13 cellular contexts compared by ENCODE assay signal in genomic region chr15:50390549-50391264, GRCh38. TPM values are rescaled to one million over a fixed set of nuclear protein-coding genes. Genes with fewer than 3 reads are reported as not detected.
DNase-seq lines count a peak whose midpoint lies in the region; ATAC-seq and TF ChIP-seq lines count a peak whose summit lies in the region.
"Had no signal": no experiment of that assay in that cellular context is flagged by ENCODE, and none has a peak within 500 bp of the region (broad histone marks: within the 10 kb centered on the region; RNA-seq: fewer than 3 reads in every experiment).

No MANE protein-coding gene starts in this region.

- H3K4me1 Mint-ChIP-seq in endothelial cell (ENCODE audit: unreplicated experiment), result no peaks in the 10 kb centered on the region
- no peaks in the 10 kb centered on the region for H3K4me1 Mint-ChIP-seq in CD8-positive, alpha-beta T cell (ENCODE audit: low read depth)
- H3K4me1 Mint-ChIP-seq: activated CD4-positive, alpha-beta T cell treated with anti-CD3 and anti-CD28 coated beads for 36 hours; H9 had no signal

- no peaks in the 10 kb centered on the region for H3K27me3 ChIP-seq in HL-60 (ENCODE audit: insufficient read depth, poor library complexity, severe bottlenecking)
- no peaks in the 10 kb centered on the region for H3K27me3 ChIP-seq in CD8-positive, alpha-beta T cell (ENCODE audit: insufficient read depth, low read length)
- H3K27me3 ChIP-seq: cardiac muscle cell, testis had no signal

- ATAC-seq in GM21717 (IDR thresholded peaks at IDR 0.05; ENCODE audit: unreplicated experiment), result peak; percentile 76
- ATAC-seq in CD8-positive, alpha-beta T cell, result no peak
- ATAC-seq: activated CD4-positive, alpha-beta T cell treated with anti-CD3 and anti-CD28 coated beads for 36 hours had no signal

- DNase-seq in ELF-1 (ENCODE audit: low read depth, low spot score) (peak; percentile 18), HL-60 (ENCODE audit: low read depth in 1 of 2, low spot score in 1 of 2) (peak; percentile 14 to 35), epithelial cell of prostate (ENCODE audit: low read depth, low spot score) (no peak), endothelial cell (ENCODE audit: low spot score) (no peak), activated gamma-delta T cell (lab: John Stamatoyannopoulos, UW) (no peak)
- DNase-seq in CD8-positive, alpha-beta T cell, result no peak
- no peak for DNase-seq in effector CD8-positive, alpha-beta T cell (lab: John Stamatoyannopoulos, UW)
- DNase-seq: activated CD4-positive, alpha-beta T cell treated with anti-CD3 and anti-CD28 coated beads for 36 hours; C1 segment of cervical spinal cord; H9; testis had no signal

- no peak overlapping the region for H3K27ac Mint-ChIP-seq in endothelial cell (ENCODE audit: unreplicated experiment)
- H3K27ac Mint-ChIP-seq in CD8-positive, alpha-beta T cell, result no peak overlapping the region
- H3K27ac Mint-ChIP-seq: activated CD4-positive, alpha-beta T cell treated with anti-CD3 and anti-CD28 coated beads for 36 hours; H9 had no signal

- H3K4me3 Mint-ChIP-seq in endothelial cell (ENCODE audit: unreplicated experiment), result no peak overlapping the region
- H3K4me3 Mint-ChIP-seq in CD8-positive, alpha-beta T cell, result no peak overlapping the region
- H3K4me3 Mint-ChIP-seq: activated CD4-positive, alpha-beta T cell treated with anti-CD3 and anti-CD28 coated beads for 36 hours; H9 had no signal

- POLR2A ChIA-PET in CD8-positive, alpha-beta T cell (lab: Charles Lee), result no interaction called here

- no peak overlapping the region for H3K4me3 ChIP-seq in HL-60 (replicated peaks; ENCODE audit: insufficient read depth, low read length)
- no peak overlapping the region for H3K4me3 ChIP-seq in CD8-positive, alpha-beta T cell (ENCODE audit: low read depth, low read length)
- H3K4me3 ChIP-seq: cardiac muscle cell, testis had no signal

- CTCF ChIA-PET in CD8-positive, alpha-beta T cell (lab: Charles Lee), result no interaction called here

- H3K27me3 Mint-ChIP-seq in endothelial cell (ENCODE audit: unreplicated experiment), result no peaks in the 10 kb centered on the region
- no peaks in the 10 kb centered on the region for H3K27me3 Mint-ChIP-seq in CD8-positive, alpha-beta T cell (ENCODE audit: low read depth)
- H3K27me3 Mint-ChIP-seq: activated CD4-positive, alpha-beta T cell treated with anti-CD3 and anti-CD28 coated beads for 36 hours had no signal

- H3K4me1 ChIP-seq in CD8-positive, alpha-beta T cell (ENCODE audit: insufficient read depth, low read length), result no peaks in the 10 kb centered on the region
- H3K4me1 ChIP-seq: testis had no signal

- no peak for TF ChIP-seq CTCF in HL-60 (IDR thresholded peaks at IDR 0.05; ENCODE audit: insufficient read depth, low read length)
- TF ChIP-seq CTCF in endothelial cell (IDR thresholded peaks at IDR 0.05; ENCODE audit: unreplicated experiment), result no peak
- TF ChIP-seq CTCF in CD8-positive, alpha-beta T cell (IDR thresholded peaks at IDR 0.05), result no peak

- intact Hi-C loops in CD8-positive, alpha-beta T cell (cut with DNase I, micrococcal nuclease), result no loop called here

- no peaks in the 10 kb centered on the region for H3K9me3 Mint-ChIP-seq in endothelial cell (ENCODE audit: unreplicated experiment)
- H3K9me3 Mint-ChIP-seq in CD8-positive, alpha-beta T cell, result no peaks in the 10 kb centered on the region
- H3K9me3 Mint-ChIP-seq: H9 had no signal

- no peaks in the 10 kb centered on the region for H3K36me3 ChIP-seq in CD8-positive, alpha-beta T cell (ENCODE audit: insufficient read depth, low read length)
- H3K36me3 ChIP-seq: cardiac muscle cell had no signal

- H3K27ac ChIP-seq in HL-60 (replicated peaks), result no peak overlapping the region
- peak overlapping the region; percentile 7 for H3K27ac ChIP-seq in epithelial cell of prostate
- no peak overlapping the region for H3K27ac ChIP-seq in CD8-positive, alpha-beta T cell (ENCODE audit: low read depth, low read length)
- H3K27ac ChIP-seq: cardiac muscle cell, testis had no signal

- H3K36me3 Mint-ChIP-seq in endothelial cell (ENCODE audit: low read depth, unreplicated experiment), result no peaks in the 10 kb centered on the region
- H3K36me3 Mint-ChIP-seq in CD8-positive, alpha-beta T cell, result no peaks in the 10 kb centered on the region

- no peaks in the 10 kb centered on the region for H3K9me3 ChIP-seq in CD8-positive, alpha-beta T cell (ENCODE audit: low read length)
- H3K9me3 ChIP-seq: testis had no signal

RNA-seq across cellular contexts. Expression of gene USP8, which starts 33.5 kb away (rescaled TPM):
- total RNA-seq in endothelial cell (ENCODE audit: unreplicated experiment), result 50.4 TPM
- total RNA-seq in CD8-positive, alpha-beta T cell, result 10 to 100 TPM; 59.5 to 61.5 TPM

RNA-seq across cellular contexts. Expression of gene GABPB1, which starts 35.7 kb away (rescaled TPM):
- total RNA-seq in endothelial cell (ENCODE audit: unreplicated experiment), result 58.5 TPM
- 10 to 100 TPM; 27.0 to 31.0 TPM for total RNA-seq in CD8-positive, alpha-beta T cell

Comparison
In these comparisons a context has a peak if more than half of its experiments do, and no peak if none do; other contexts are left out.
1. DNase-seq: peak in ELF-1 (single experiment) and HL-60 (2 of 2); none in epithelial cell of prostate (single experiment), endothelial cell (single experiment), activated gamma-delta T cell (single experiment), CD8-positive, alpha-beta T cell (0 of 7) and effector CD8-positive, alpha-beta T cell (single experiment).